8 cellular contexts compared by ENCODE assay signal in the genomic region with DNA sequence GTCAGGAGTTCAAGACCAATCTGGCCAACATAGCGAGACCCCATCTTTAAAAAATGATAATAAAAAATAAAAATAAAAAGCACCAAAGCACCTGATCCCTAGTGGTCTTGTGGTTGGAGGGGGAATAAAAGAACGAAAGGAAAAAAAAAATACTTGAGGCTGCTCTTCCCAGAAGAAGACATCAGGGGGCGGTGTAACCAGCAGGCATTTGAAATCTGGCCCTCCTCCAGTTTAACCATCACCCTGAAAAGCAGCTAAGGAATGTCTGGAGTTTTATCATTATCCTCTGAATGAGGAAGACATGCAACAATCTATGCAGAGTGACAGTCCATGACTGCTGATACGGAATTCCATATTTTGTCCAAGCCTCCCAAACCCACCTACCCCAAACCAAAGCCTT. TPM values are rescaled to one million over a fixed set of nuclear protein-coding genes. Genes with fewer than 3 reads are reported as not detected.
DNase-seq lines count a peak whose midpoint lies in the region; ATAC-seq, FAIRE-seq and TF ChIP-seq lines count a peak whose summit lies in the region.

No MANE protein-coding gene starts in this region.

- H3K4me3 ChIP-seq in Karpas-422 (ENCODE audit: low read length) (no peak overlapping the region), bronchial epithelial cell (ENCODE audit: low read depth, low read length) (no peak overlapping the region)

- TF ChIP-seq CTCF in bronchial epithelial cell (IDR thresholded peaks at IDR 0.05; ENCODE audit: insufficient read depth, low read length, severe bottlenecking), result peak; percentile 53
- peak; percentile 54 to 60 (median 56) for TF ChIP-seq CTCF in nephron (IDR thresholded peaks at IDR 0.05; ENCODE audit: unreplicated experiment in 3 of 3)

- no peaks in the 10 kb centered on the region for H3K27me3 ChIP-seq in Karpas-422 (ENCODE audit: low read length)
- no peaks in the 10 kb centered on the region for H3K27me3 ChIP-seq in bronchial epithelial cell (ENCODE audit: control insufficient read depth, insufficient read depth, low read length)

- H3K79me2 ChIP-seq in Karpas-422 (ENCODE audit: low read length), result no peaks in the 10 kb centered on the region

- DNase-seq in Karpas-422 (peak; percentile 70), bronchial epithelial cell (ENCODE audit: low read depth) (peak; percentile 18), left lobe of liver (ENCODE audit: low spot score) (no peak), NCI-H2227 treated with DMSO at 0.1 percent for 48 hours (lab: John Stamatoyannopoulos, UW) (no peak)

- peaks cover 23% of the 10 kb centered on the region for H3K4me1 Mint-ChIP-seq in nephron

- H3K4me2 ChIP-seq in Karpas-422 (ENCODE audit: low read depth, low read length, poor library complexity, severe bottlenecking), result no peak overlapping the region

- H3K27ac Mint-ChIP-seq in nephron, result no peak overlapping the region

- no peak overlapping the region for H2AFZ ChIP-seq in Karpas-422 (ENCODE audit: low read length)

- H3K9me3 Mint-ChIP-seq in nephron, result no peaks in the 10 kb centered on the region

- ATAC-seq in HG02759 (IDR thresholded peaks at IDR 0.05; ENCODE audit: unreplicated experiment) (no peak), GM18873 (IDR thresholded peaks at IDR 0.05; ENCODE audit: low FRiP score, unreplicated experiment) (no peak), left lobe of liver (no peak)

- no peaks in the 10 kb centered on the region for H3K36me3 Mint-ChIP-seq in nephron (ENCODE audit: low read depth)

- no peak overlapping the region for H3K4me3 Mint-ChIP-seq in nephron

- no peak overlapping the region for H3K9ac ChIP-seq in Karpas-422 (ENCODE audit: low read length)

- peaks cover 23% of the 10 kb centered on the region for H3K27me3 Mint-ChIP-seq in nephron (ENCODE audit: low read depth)

- H3K9me3 ChIP-seq in Karpas-422 (ENCODE audit: low read length), result no peaks in the 10 kb centered on the region

- peak; percentile 69 for FAIRE-seq in G401.6 (lab: Jason Lieb, UNC)
- no peak for FAIRE-seq in bronchial epithelial cell (lab: Jason Lieb, UNC)

- H3K9me2 ChIP-seq in Karpas-422 (replicated peaks; ENCODE audit: insufficient read depth, low read length), result no peaks in the 10 kb centered on the region

- H3K36me3 ChIP-seq in Karpas-422 (ENCODE audit: insufficient read depth, low read length), result no peaks in the 10 kb centered on the region
- H3K36me3 ChIP-seq in bronchial epithelial cell (ENCODE audit: control insufficient read depth, insufficient read depth, low read length), result no peaks in the 10 kb centered on the region

- peaks cover 3% of the 10 kb centered on the region for H3K4me1 ChIP-seq in Karpas-422 (ENCODE audit: low read length)

- no peaks in the 10 kb centered on the region; the same call in 1 of the 2 replicates for H4K20me1 ChIP-seq in Karpas-422 (ENCODE audit: insufficient read depth, low read depth, low read length)

- H3K27ac ChIP-seq in Karpas-422 (ENCODE audit: low read length), result no peak overlapping the region

RNA-seq across cellular contexts. Expression of a gene that starts 5.6 kb away (rescaled TPM):
- total RNA-seq in Karpas-422 (2014; rRNA removed; shearing (Covaris generic); ENCODE audit: low replicate concordance), result 17.5 and 24.9 TPM in 2 replicates
- total RNA-seq in bronchial epithelial cell, result 7.4 and 22.3 TPM in 2 replicates
- total RNA-seq in left lobe of liver, result 2.0 TPM

RNA-seq across cellular contexts. Expression of a gene that starts 26.4 kb away (rescaled TPM):
- 26.1 and 53.7 TPM in 2 replicates for total RNA-seq in Karpas-422 (2014; rRNA removed; shearing (Covaris generic); ENCODE audit: low replicate concordance)
- total RNA-seq in bronchial epithelial cell (96.3 and 121 TPM in 2 replicates), left lobe of liver (247 TPM)

RNA-seq across cellular contexts. Expression of a gene that starts 26.7 kb away (rescaled TPM):
- total RNA-seq in Karpas-422 (2014; rRNA removed; shearing (Covaris generic); ENCODE audit: low replicate concordance), result 6.0 and 8.3 TPM in 2 replicates
- total RNA-seq in bronchial epithelial cell (45.8 and 102 TPM in 2 replicates), left lobe of liver (349 TPM)

Comparison
In these comparisons a context has a peak if more than half of its experiments do, and no peak if none do; other contexts are left out.
1. DNase-seq: peak in Karpas-422 (single experiment) and bronchial epithelial cell (single experiment); none in left lobe of liver (single experiment) and NCI-H2227 treated with DMSO at 0.1 percent for 48 hours (single experiment).